Comparison of ENCODE assay signal across 1 cellular context in genomic region chr9:112013261-112013660, GRCh38.
TF ChIP-seq lines count a peak whose summit lies in the region.

No MANE protein-coding gene starts in this region.

TF ChIP-seq in SK-N-SH, 30 proteins besides CTCF, POLR2A, EP300 and RAD21 (continued from another document):
- TF ChIP-seq MEF2A (IDR thresholded peaks at IDR 0.05; ENCODE audit: borderline replicate concordance, low read depth), result no peak
TF ChIP-seq in SK-N-SH: peak in this region for 0.
